Comparison of ENCODE assay signal across 10 cellular contexts in genomic region chr4:24856586-24856985, GRCh38. TPM values are rescaled to one million over a fixed set of nuclear protein-coding genes. Genes with fewer than 3 reads are reported as not detected.
DNase-seq lines count a peak whose midpoint lies in the region; ATAC-seq and TF ChIP-seq lines count a peak whose summit lies in the region.
"Had no signal": no experiment of that assay in that cellular context is flagged by ENCODE, and none has a peak within 500 bp of the region (broad histone marks: within the 10 kb centered on the region; RNA-seq: fewer than 3 reads in every experiment).

No MANE protein-coding gene starts in this region.

- H3K9me3 Mint-ChIP-seq in natural killer cell treated with Interleukin-12 subunit alpha and Interleukin-12 subunit beta and Interleukin-15 and Interleukin-18, amount 100 ng/mL, for 72 hours: peaks cover 5% of the 10 kb centered on the region

- TF ChIP-seq CTCF in cardiac fibroblast (IDR thresholded peaks at IDR 0.05; ENCODE audit: low read depth, low read length) (no peak), colonic mucosa (IDR thresholded peaks at IDR 0.05) (no peak)

- H3K27me3 Mint-ChIP-seq in natural killer cell treated with Interleukin-12 subunit alpha and Interleukin-12 subunit beta and Interleukin-15 and Interleukin-18, amount 100 ng/mL, for 72 hours: peaks cover 8 to 24% of the 10 kb centered on the region in 2 donors

- no peak overlapping the region for H3K4me3 Mint-ChIP-seq in natural killer cell treated with Interleukin-12 subunit alpha and Interleukin-12 subunit beta and Interleukin-15 and Interleukin-18, amount 100 ng/mL, for 72 hours
- H3K4me3 Mint-ChIP-seq: CD4-positive, CD25-positive, alpha-beta regulatory T cell had no signal

- no peaks in the 10 kb centered on the region for H4K20me1 ChIP-seq in BLaER1 treated with 17β-estradiol and CSF1 and Interleukin-3, amounts not matched to agents 10 nM and 100 nM

- ATAC-seq in GM21360 (IDR thresholded peaks at IDR 0.05; ENCODE audit: unreplicated experiment): peak; percentile 96
- ATAC-seq in HG03354 (IDR thresholded peaks at IDR 0.05; ENCODE audit: poor library complexity, severe bottlenecking, unreplicated experiment): peak; percentile 79
- ATAC-seq in GM18861 (IDR thresholded peaks at IDR 0.05; ENCODE audit: unreplicated experiment): no peak
- no peak for ATAC-seq in natural killer cell treated with Interleukin-12 subunit alpha and Interleukin-12 subunit beta and Interleukin-15 and Interleukin-18, amount 100 ng/mL, for 72 hours

- no peak overlapping the region for H3K4me3 ChIP-seq in BLaER1 treated with 17β-estradiol and CSF1 and Interleukin-3, amounts not matched to agents 10 nM and 100 nM
- no peak overlapping the region for H3K4me3 ChIP-seq in cardiac fibroblast (replicated peaks in 1 of 2; ENCODE audit: low read depth in 2 of 2, low read length in 2 of 2)
- no peak overlapping the region for H3K4me3 ChIP-seq in colonic mucosa
- H3K4me3 ChIP-seq: cardiac muscle cell had no signal

- no peak overlapping the region for H3K27ac Mint-ChIP-seq in natural killer cell treated with Interleukin-12 subunit alpha and Interleukin-12 subunit beta and Interleukin-15 and Interleukin-18, amount 100 ng/mL, for 72 hours
- H3K27ac Mint-ChIP-seq: CD4-positive, CD25-positive, alpha-beta regulatory T cell had no signal

- H3K4me1 Mint-ChIP-seq in natural killer cell treated with Interleukin-12 subunit alpha and Interleukin-12 subunit beta and Interleukin-15 and Interleukin-18, amount 100 ng/mL, for 72 hours (ENCODE audit: low read depth in 2 of 2): no peaks in the 10 kb centered on the region

- peak overlapping the region; percentile 64 to 84 (median 77) for H3K4me2 ChIP-seq in BLaER1 treated with 17β-estradiol and CSF1 and Interleukin-3, amounts not matched to agents 10 nM and 100 nM

- H3K27ac ChIP-seq in BLaER1 treated with 17β-estradiol and CSF1 and Interleukin-3, amounts not matched to agents 10 nM and 100 nM: peak overlapping the region in 8 of 11 experiments; percentile 42 to 61 (median 48); a peak in 15 of 22 replicates
- no peak overlapping the region for H3K27ac ChIP-seq in colonic mucosa
- H3K27ac ChIP-seq: cardiac muscle cell had no signal

- no peaks in the 10 kb centered on the region for H3K36me3 Mint-ChIP-seq in natural killer cell treated with Interleukin-12 subunit alpha and Interleukin-12 subunit beta and Interleukin-15 and Interleukin-18, amount 100 ng/mL, for 72 hours
- H3K36me3 Mint-ChIP-seq: CD4-positive, CD25-positive, alpha-beta regulatory T cell had no signal

- H3K27me3 ChIP-seq in BLaER1 treated with 17β-estradiol and CSF1 and Interleukin-3, amounts not matched to agents 10 nM and 100 nM: no peaks in the 10 kb centered on the region
- H3K27me3 ChIP-seq in colonic mucosa: no peaks in the 10 kb centered on the region
- H3K27me3 ChIP-seq: cardiac muscle cell had no signal

- H3K9ac ChIP-seq in BLaER1 treated with 17β-estradiol and CSF1 and Interleukin-3, amounts not matched to agents 10 nM and 100 nM: peak overlapping the region in 3 of 11 experiments; percentile 6 to 15 (median 7); a peak in 2 of 22 replicates
- H3K9ac ChIP-seq in colonic mucosa (ENCODE audit: low read depth in 2 of 2, low read length in 2 of 2): no peak overlapping the region

- DNase-seq in cardiac fibroblast (ENCODE audit: low read depth in 2 of 2): peak; percentile 46 to 55
- no peak for DNase-seq in colonic mucosa
- no peak for DNase-seq in natural killer cell treated with Interleukin-12 subunit alpha and Interleukin-12 subunit beta and Interleukin-15 and Interleukin-18, amount 100 ng/mL, for 72 hours (ENCODE audit: low spot score)
- DNase-seq in activated CD8-positive, alpha-beta memory T cell treated with anti-CD3 and anti-CD28 coated beads for 24 hours: no peak
- DNase-seq: CD4-positive, CD25-positive, alpha-beta regulatory T cell had no signal

- H3K9me3 ChIP-seq in BLaER1 treated with 17β-estradiol and CSF1 and Interleukin-3, amounts not matched to agents 10 nM and 100 nM (replicated peaks in 1 of 11): peaks cover 13 to 45% (median 27%) of the 10 kb centered on the region in 11 experiments
- H3K9me3 ChIP-seq in colonic mucosa: no peaks in the 10 kb centered on the region

- intact Hi-C loops in colonic mucosa (cut with DNase I): no loop called here

- H3K36me3 ChIP-seq in BLaER1 treated with 17β-estradiol and CSF1 and Interleukin-3, amounts not matched to agents 10 nM and 100 nM: peaks cover 0 to 13% (median 0%) of the 10 kb centered on the region in 11 experiments; a peak in 2 of 22 replicates
- no peaks in the 10 kb centered on the region for H3K36me3 ChIP-seq in colonic mucosa
- H3K36me3 ChIP-seq: cardiac muscle cell had no signal

- peaks cover 51 to 76% (median 72%) of the 10 kb centered on the region in 10 experiments for H3K4me1 ChIP-seq in BLaER1 treated with 17β-estradiol and CSF1 and Interleukin-3, amounts not matched to agents 10 nM and 100 nM
- no peaks in the 10 kb centered on the region for H3K4me1 ChIP-seq in colonic mucosa

RNA-seq across cellular contexts. Expression of gene CCDC149, which starts 56.3 kb away (rescaled TPM):
- 10 to 100 TPM; 13.3 to 13.5 TPM for total RNA-seq in colonic mucosa
- total RNA-seq in natural killer cell treated with Interleukin-12 subunit alpha and Interleukin-12 subunit beta and Interleukin-15 and Interleukin-18, amount 100 ng/mL, for 72 hours: not detected
- total RNA-seq: CD4-positive, CD25-positive, alpha-beta regulatory T cell had no signal

Comparison
In these comparisons a context has a peak if more than half of its experiments do, and no peak if none do; other contexts are left out.
1. ATAC-seq: peak in GM21360 (single experiment) and HG03354 (single experiment); none in GM18861 (single experiment) and natural killer cell treated with Interleukin-12 subunit alpha and Interleukin-12 subunit beta and Interleukin-15 and Interleukin-18, amount 100 ng/mL, for 72 hours (0 of 2).
2. DNase-seq: peak in cardiac fibroblast (2 of 2); none in colonic mucosa (single experiment), natural killer cell treated with Interleukin-12 subunit alpha and Interleukin-12 subunit beta and Interleukin-15 and Interleukin-18, amount 100 ng/mL, for 72 hours (single experiment) and activated CD8-positive, alpha-beta memory T cell treated with anti-CD3 and anti-CD28 coated beads for 24 hours (single experiment).
3. RNA of gene CCDC149, which starts 56.3 kb away (total RNA-seq): 13.3 to 13.5 TPM in colonic mucosa; not detected in natural killer cell treated with Interleukin-12 subunit alpha and Interleukin-12 subunit beta and Interleukin-15 and Interleukin-18, amount 100 ng/mL, for 72 hours; every median in the first group is over 10 times any median in the second.